ENCODE assay signal across 1 cellular context in genomic region chr3:29347412-29347811, GRCh38.
TF ChIP-seq lines count a peak whose summit lies in the region.

No MANE protein-coding gene starts in this region.

TF ChIP-seq in WTC11, 78 proteins besides CTCF, POLR2A, EP300 and RAD21 (continued from another document):
- TF ChIP-seq TCF7 (CRISPR knock-in tag; IDR thresholded peaks at IDR 0.05; ENCODE audit: low read depth) (no peak), JAZF1 (CRISPR knock-in tag; IDR thresholded peaks at IDR 0.05) (no peak), NFE2L1 (CRISPR knock-in tag; IDR thresholded peaks at IDR 0.05) (no peak), NR1H2 (CRISPR knock-in tag; IDR thresholded peaks at IDR 0.05) (no peak), FOXP4 (CRISPR knock-in tag; IDR thresholded peaks at IDR 0.05) (no peak), CREB1 (CRISPR knock-in tag; IDR thresholded peaks at IDR 0.05) (no peak)
- TF ChIP-seq, protein P1, sequence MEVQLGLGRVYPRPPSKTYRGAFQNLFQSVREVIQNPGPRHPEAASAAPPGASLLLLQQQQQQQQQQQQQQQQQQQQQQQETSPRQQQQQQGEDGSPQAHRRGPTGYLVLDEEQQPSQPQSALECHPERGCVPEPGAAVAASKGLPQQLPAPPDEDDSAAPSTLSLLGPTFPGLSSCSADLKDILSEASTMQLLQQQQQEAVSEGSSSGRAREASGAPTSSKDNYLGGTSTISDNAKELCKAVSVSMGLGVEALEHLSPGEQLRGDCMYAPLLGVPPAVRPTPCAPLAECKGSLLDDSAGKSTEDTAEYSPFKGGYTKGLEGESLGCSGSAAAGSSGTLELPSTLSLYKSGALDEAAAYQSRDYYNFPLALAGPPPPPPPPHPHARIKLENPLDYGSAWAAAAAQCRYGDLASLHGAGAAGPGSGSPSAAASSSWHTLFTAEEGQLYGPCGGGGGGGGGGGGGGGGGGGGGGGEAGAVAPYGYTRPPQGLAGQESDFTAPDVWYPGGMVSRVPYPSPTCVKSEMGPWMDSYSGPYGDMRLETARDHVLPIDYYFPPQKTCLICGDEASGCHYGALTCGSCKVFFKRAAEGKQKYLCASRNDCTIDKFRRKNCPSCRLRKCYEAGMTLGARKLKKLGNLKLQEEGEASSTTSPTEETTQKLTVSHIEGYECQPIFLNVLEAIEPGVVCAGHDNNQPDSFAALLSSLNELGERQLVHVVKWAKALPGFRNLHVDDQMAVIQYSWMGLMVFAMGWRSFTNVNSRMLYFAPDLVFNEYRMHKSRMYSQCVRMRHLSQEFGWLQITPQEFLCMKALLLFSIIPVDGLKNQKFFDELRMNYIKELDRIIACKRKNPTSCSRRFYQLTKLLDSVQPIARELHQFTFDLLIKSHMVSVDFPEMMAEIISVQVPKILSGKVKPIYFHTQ (CRISPR knock-in tag; IDR thresholded peaks at IDR 0.05) = no peak
- TF ChIP-seq, protein P2, sequence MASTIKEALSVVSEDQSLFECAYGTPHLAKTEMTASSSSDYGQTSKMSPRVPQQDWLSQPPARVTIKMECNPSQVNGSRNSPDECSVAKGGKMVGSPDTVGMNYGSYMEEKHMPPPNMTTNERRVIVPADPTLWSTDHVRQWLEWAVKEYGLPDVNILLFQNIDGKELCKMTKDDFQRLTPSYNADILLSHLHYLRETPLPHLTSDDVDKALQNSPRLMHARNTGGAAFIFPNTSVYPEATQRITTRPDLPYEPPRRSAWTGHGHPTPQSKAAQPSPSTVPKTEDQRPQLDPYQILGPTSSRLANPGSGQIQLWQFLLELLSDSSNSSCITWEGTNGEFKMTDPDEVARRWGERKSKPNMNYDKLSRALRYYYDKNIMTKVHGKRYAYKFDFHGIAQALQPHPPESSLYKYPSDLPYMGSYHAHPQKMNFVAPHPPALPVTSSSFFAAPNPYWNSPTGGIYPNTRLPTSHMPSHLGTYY (CRISPR knock-in tag; IDR thresholded peaks at IDR 0.05) = no peak
- TF ChIP-seq, protein P3, sequence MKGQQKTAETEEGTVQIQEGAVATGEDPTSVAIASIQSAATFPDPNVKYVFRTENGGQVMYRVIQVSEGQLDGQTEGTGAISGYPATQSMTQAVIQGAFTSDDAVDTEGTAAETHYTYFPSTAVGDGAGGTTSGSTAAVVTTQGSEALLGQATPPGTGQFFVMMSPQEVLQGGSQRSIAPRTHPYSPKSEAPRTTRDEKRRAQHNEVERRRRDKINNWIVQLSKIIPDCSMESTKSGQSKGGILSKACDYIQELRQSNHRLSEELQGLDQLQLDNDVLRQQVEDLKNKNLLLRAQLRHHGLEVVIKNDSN (CRISPR knock-in tag; IDR thresholded peaks at IDR 0.05) = no peak
- TF ChIP-seq, protein P4, sequence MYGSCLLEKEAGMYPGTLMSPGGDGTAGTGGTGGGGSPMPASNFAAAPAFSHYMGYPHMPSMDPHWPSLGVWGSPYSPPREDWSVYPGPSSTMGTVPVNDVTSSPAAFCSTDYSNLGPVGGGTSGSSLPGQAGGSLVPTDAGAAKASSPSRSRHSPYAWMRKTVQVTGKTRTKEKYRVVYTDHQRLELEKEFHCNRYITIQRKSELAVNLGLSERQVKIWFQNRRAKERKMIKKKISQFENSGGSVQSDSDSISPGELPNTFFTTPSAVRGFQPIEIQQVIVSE (CRISPR knock-in tag; IDR thresholded peaks at IDR 0.05; ENCODE audit: borderline replicate concordance) = no peak
